14 cellular contexts compared by ENCODE assay signal in genomic region chr18:9096013-9096383, GRCh38. TPM values are rescaled to one million over a fixed set of nuclear protein-coding genes. Genes with fewer than 3 reads are reported as not detected.
A peak's percentile ranks its signal among the peaks of the same experiment; 100 is the strongest.
DNase-seq lines count a peak whose midpoint lies in the region; ATAC-seq and TF ChIP-seq lines count a peak whose summit lies in the region.
"Had no signal": no experiment of that assay in that cellular context is flagged by ENCODE, and none has a peak within 500 bp of the region (broad histone marks: within the 10 kb centered on the region; RNA-seq: fewer than 3 reads in every experiment).

No MANE protein-coding gene starts in this region.

- H3K9me3 Mint-ChIP-seq in T-helper 2 cell treated with Interferon-gamma antibody and Interleukin-4, amounts not matched to agents 5 μg/mL and 100 μg/mL, for 36 hours: no peaks in the 10 kb centered on the region
- H3K9me3 Mint-ChIP-seq in HFFc6: no peaks in the 10 kb centered on the region
- H3K9me3 Mint-ChIP-seq in activated T-helper 1 cell treated with anti-CD3 and anti-CD28 coated beads, Interleukin-12 subunit alpha, Interleukin-12 subunit beta, Interleukin-2, Interleukin-4 antibody, amounts not matched to agents 30 ng/mL and 10 ng/mL and 1 ng/mL, durations not matched to agents 14 hours and 24 hours and 36 hours: peaks cover 3% of the 10 kb centered on the region

- H3K36me3 ChIP-seq in rectal smooth muscle tissue (ENCODE audit: control insufficient read depth, insufficient read depth, low read length): no peaks in the 10 kb centered on the region
- H3K36me3 ChIP-seq: WERI-Rb-1 had no signal

- no peaks in the 10 kb centered on the region for H3K27me3 ChIP-seq in rectal smooth muscle tissue (ENCODE audit: control insufficient read depth, insufficient read depth, low read length)

- H3K4me1 ChIP-seq in rectal smooth muscle tissue (ENCODE audit: control insufficient read depth, insufficient read depth, low read length): peaks cover 14% of the 10 kb centered on the region

- H3K4me3 ChIP-seq in rectal smooth muscle tissue (ENCODE audit: low read length): no peak overlapping the region

- no peaks in the 10 kb centered on the region for H3K27me3 Mint-ChIP-seq in T-helper 2 cell treated with Interferon-gamma antibody and Interleukin-4, amounts not matched to agents 5 μg/mL and 100 μg/mL, for 36 hours (ENCODE audit: low read depth)
- H3K27me3 Mint-ChIP-seq in HFFc6 (ENCODE audit: insufficient read depth): no peaks in the 10 kb centered on the region; the same call in none of the 2 replicates
- no peaks in the 10 kb centered on the region for H3K27me3 Mint-ChIP-seq in activated T-helper 1 cell treated with anti-CD3 and anti-CD28 coated beads, Interleukin-12 subunit alpha, Interleukin-12 subunit beta, Interleukin-2, Interleukin-4 antibody, amounts not matched to agents 30 ng/mL and 10 ng/mL and 1 ng/mL, durations not matched to agents 14 hours and 24 hours and 36 hours (ENCODE audit: insufficient read depth)

- peaks cover 5% of the 10 kb centered on the region for H3K36me3 Mint-ChIP-seq in T-helper 2 cell treated with Interferon-gamma antibody and Interleukin-4, amounts not matched to agents 5 μg/mL and 100 μg/mL, for 36 hours (ENCODE audit: low read depth)
- H3K36me3 Mint-ChIP-seq in HFFc6 (ENCODE audit: low read depth): no peaks in the 10 kb centered on the region
- H3K36me3 Mint-ChIP-seq in activated T-helper 1 cell treated with anti-CD3 and anti-CD28 coated beads, Interleukin-12 subunit alpha, Interleukin-12 subunit beta, Interleukin-2, Interleukin-4 antibody, amounts not matched to agents 30 ng/mL and 10 ng/mL and 1 ng/mL, durations not matched to agents 14 hours and 24 hours and 36 hours (ENCODE audit: low read depth): peaks cover 7% of the 10 kb centered on the region

- H3K27ac ChIP-seq in rectal smooth muscle tissue (ENCODE audit: low read depth, low read length): peak overlapping the region; percentile 88
- H3K27ac ChIP-seq: WERI-Rb-1 had no signal

- intact Hi-C loops in activated T-helper 1 cell treated with anti-CD3 and anti-CD28 coated beads, Interleukin-12 subunit alpha, Interleukin-12 subunit beta, Interleukin-2, Interleukin-4 antibody, amounts not matched to agents 30 ng/mL and 10 ng/mL and 1 ng/mL, durations not matched to agents 14 hours and 24 hours and 36 hours (cut with micrococcal nuclease): no loop called here

- H3K9ac ChIP-seq in rectal smooth muscle tissue (ENCODE audit: low read length): no peak overlapping the region

- no peak for TF ChIP-seq CTCF in HFFc6 (IDR thresholded peaks at IDR 0.05)

- ATAC-seq in HG02571 (IDR thresholded peaks at IDR 0.05; ENCODE audit: unreplicated experiment) (no peak), HG03025 (IDR thresholded peaks at IDR 0.05; ENCODE audit: low FRiP score, unreplicated experiment) (no peak), HG02885 (IDR thresholded peaks at IDR 0.05; ENCODE audit: poor library complexity, unreplicated experiment) (no peak)
- ATAC-seq: sciatic nerve had no signal

- peak overlapping the region; percentile 96 for H3K27ac Mint-ChIP-seq in T-helper 2 cell treated with Interferon-gamma antibody and Interleukin-4, amounts not matched to agents 5 μg/mL and 100 μg/mL, for 36 hours
- peak overlapping the region; percentile 97 for H3K27ac Mint-ChIP-seq in HFFc6
- H3K27ac Mint-ChIP-seq in activated T-helper 1 cell treated with anti-CD3 and anti-CD28 coated beads, Interleukin-12 subunit alpha, Interleukin-12 subunit beta, Interleukin-2, Interleukin-4 antibody, amounts not matched to agents 30 ng/mL and 10 ng/mL and 1 ng/mL, durations not matched to agents 14 hours and 24 hours and 36 hours: peak overlapping the region; percentile 100

- no peak for DNase-seq in T-helper 2 cell treated with Interferon-gamma antibody and Interleukin-4, amounts not matched to agents 5 μg/mL and 100 μg/mL, for 36 hours (ENCODE audit: low spot score)
- DNase-seq in T-helper 2 cell (no peak), HFFc6 (no peak)
- no peak for DNase-seq in activated T-helper 1 cell treated with anti-CD3 and anti-CD28 coated beads, Interleukin-12 subunit alpha, Interleukin-12 subunit beta, Interleukin-2, Interleukin-4 antibody, amounts not matched to agents 30 ng/mL and 10 ng/mL and 1 ng/mL, durations not matched to agents 14 hours and 24 hours and 36 hours (ENCODE audit: low spot score)
- DNase-seq: 8988T; amniotic stem cell; effector CD4-positive, alpha-beta T cell; hypothalamus; WERI-Rb-1 had no signal

- peaks cover 64% of the 10 kb centered on the region for H3K4me1 Mint-ChIP-seq in T-helper 2 cell treated with Interferon-gamma antibody and Interleukin-4, amounts not matched to agents 5 μg/mL and 100 μg/mL, for 36 hours (ENCODE audit: low read depth)
- H3K4me1 Mint-ChIP-seq in HFFc6 (ENCODE audit: low read depth): peaks cover 59% of the 10 kb centered on the region
- peaks cover 71% of the 10 kb centered on the region for H3K4me1 Mint-ChIP-seq in activated T-helper 1 cell treated with anti-CD3 and anti-CD28 coated beads, Interleukin-12 subunit alpha, Interleukin-12 subunit beta, Interleukin-2, Interleukin-4 antibody, amounts not matched to agents 30 ng/mL and 10 ng/mL and 1 ng/mL, durations not matched to agents 14 hours and 24 hours and 36 hours (ENCODE audit: low read depth)

- peak overlapping the region; percentile 59 for H3K4me3 Mint-ChIP-seq in T-helper 2 cell treated with Interferon-gamma antibody and Interleukin-4, amounts not matched to agents 5 μg/mL and 100 μg/mL, for 36 hours
- no peak overlapping the region for H3K4me3 Mint-ChIP-seq in HFFc6
- peak overlapping the region; percentile 66 for H3K4me3 Mint-ChIP-seq in activated T-helper 1 cell treated with anti-CD3 and anti-CD28 coated beads, Interleukin-12 subunit alpha, Interleukin-12 subunit beta, Interleukin-2, Interleukin-4 antibody, amounts not matched to agents 30 ng/mL and 10 ng/mL and 1 ng/mL, durations not matched to agents 14 hours and 24 hours and 36 hours

RNA-seq across cellular contexts. Expression of gene NDUFV2, which starts 6.5 kb away (rescaled TPM):
- 100 to 1,000 TPM; 157 to 198 (median 184) TPM for total RNA-seq in HFFc6 (2021; fragmentation: NEBNext Ultra II Directional; extraction: Animal tissue kit (Norgen Biotek cat#: 25700))
- 381 and 391 TPM in 2 replicates for total RNA-seq in activated T-helper 1 cell treated with anti-CD3 and anti-CD28 coated beads, Interleukin-12 subunit alpha, Interleukin-12 subunit beta, Interleukin-2, Interleukin-4 antibody, amounts not matched to agents 30 ng/mL and 10 ng/mL and 1 ng/mL, durations not matched to agents 14 hours and 24 hours and 36 hours

RNA-seq across cellular contexts. Expression of gene ANKRD12, which starts 40.6 kb away (rescaled TPM):
- 10 to 100 TPM; 26.5 to 31.3 (median 29.8) TPM for total RNA-seq in HFFc6 (2021; fragmentation: NEBNext Ultra II Directional; extraction: Animal tissue kit (Norgen Biotek cat#: 25700))
- 61.3 and 62.2 TPM in 2 replicates for total RNA-seq in activated T-helper 1 cell treated with anti-CD3 and anti-CD28 coated beads, Interleukin-12 subunit alpha, Interleukin-12 subunit beta, Interleukin-2, Interleukin-4 antibody, amounts not matched to agents 30 ng/mL and 10 ng/mL and 1 ng/mL, durations not matched to agents 14 hours and 24 hours and 36 hours
